1 cellular context compared by ENCODE assay signal in the genomic region with DNA sequence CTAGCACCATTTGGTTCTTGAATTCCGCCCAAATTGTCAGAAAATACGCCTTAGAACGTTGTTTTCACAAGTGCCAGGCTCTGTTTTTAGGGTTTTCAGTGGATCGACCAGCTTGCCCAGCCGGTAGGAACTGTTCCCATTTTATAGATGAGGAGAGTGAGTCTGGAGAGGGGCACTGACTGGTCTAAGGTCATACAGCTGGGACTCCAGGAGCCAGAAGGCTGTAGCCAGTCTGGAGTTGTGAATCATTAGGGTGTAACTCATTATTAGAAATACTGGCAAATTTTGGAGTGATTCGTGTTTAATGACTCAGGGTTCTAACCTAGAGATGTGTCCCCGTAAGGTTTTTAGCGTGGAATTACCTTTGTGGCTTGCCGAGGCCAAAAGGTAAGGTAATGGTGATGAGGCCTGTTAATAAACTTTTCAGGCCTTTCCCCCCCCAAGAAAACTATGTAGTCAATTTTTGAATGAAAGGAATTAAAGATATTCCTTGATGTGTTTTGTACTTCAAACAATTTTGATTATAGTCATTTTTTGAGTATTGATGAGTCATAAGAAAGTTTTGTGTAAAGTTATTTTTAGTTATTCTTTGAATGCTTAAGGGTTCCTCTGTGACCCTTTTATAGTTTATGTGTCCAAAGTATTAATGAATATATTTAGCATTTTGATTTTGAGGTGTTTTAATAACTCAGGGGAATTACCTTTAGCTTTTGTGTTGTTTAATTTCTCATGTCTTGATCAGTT.
TF ChIP-seq lines count a peak whose summit lies in the region.

No MANE protein-coding gene starts in this region.

TF ChIP-seq in K562, 482 proteins besides CTCF, POLR2A, EP300 and RAD21 (continued from another document):
- TF ChIP-seq, protein P1, sequence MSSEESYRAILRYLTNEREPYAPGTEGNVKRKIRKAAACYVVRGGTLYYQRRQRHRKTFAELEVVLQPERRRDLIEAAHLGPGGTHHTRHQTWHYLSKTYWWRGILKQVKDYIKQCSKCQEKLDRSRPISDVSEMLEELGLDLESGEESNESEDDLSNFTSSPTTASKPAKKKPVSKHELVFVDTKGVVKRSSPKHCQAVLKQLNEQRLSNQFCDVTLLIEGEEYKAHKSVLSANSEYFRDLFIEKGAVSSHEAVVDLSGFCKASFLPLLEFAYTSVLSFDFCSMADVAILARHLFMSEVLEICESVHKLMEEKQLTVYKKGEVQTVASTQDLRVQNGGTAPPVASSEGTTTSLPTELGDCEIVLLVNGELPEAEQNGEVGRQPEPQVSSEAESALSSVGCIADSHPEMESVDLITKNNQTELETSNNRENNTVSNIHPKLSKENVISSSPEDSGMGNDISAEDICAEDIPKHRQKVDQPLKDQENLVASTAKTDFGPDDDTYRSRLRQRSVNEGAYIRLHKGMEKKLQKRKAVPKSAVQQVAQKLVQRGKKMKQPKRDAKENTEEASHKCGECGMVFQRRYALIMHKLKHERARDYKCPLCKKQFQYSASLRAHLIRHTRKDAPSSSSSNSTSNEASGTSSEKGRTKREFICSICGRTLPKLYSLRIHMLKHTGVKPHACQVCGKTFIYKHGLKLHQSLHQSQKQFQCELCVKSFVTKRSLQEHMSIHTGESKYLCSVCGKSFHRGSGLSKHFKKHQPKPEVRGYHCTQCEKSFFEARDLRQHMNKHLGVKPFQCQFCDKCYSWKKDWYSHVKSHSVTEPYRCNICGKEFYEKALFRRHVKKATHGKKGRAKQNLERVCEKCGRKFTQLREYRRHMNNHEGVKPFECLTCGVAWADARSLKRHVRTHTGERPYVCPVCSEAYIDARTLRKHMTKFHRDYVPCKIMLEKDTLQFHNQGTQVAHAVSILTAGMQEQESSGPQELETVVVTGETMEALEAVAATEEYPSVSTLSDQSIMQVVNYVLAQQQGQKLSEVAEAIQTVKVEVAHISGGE (CRISPR knock-in tag; IDR thresholded peaks at IDR 0.05): peak in 1 of 3 experiments; percentile 56; a peak in 1 of 6 replicates
- TF ChIP-seq TOE1 (IDR thresholded peaks at IDR 0.05; ENCODE audit: borderline replicate concordance) (peak; percentile 17; the same call in 1 of the 2 replicates), TOE1 (CRISPR knock-in tag; IDR thresholded peaks at IDR 0.05; ENCODE audit: borderline replicate concordance, low read depth) (no peak), ZNF134 (CRISPR knock-in tag; conservative IDR thresholded peaks at IDR 0.05) (no peak), ZFX (CRISPR knock-in tag; IDR thresholded peaks at IDR 0.05) (peak; percentile 21; the same call in 1 of the 2 replicates), ESRRA (IDR thresholded peaks at IDR 0.05; ENCODE audit: borderline replicate concordance, low read depth) (peak; percentile 99), KDM4B (IDR thresholded peaks at IDR 0.05; ENCODE audit: borderline replicate concordance in 2 of 2, low read depth in 1 of 2) (0 out of 4 replicates have a peak, but pooled peaks of 1 of the 2 experiments have one; percentile 20), FOSL1 (tag; conservative IDR thresholded peaks at IDR 0.05) (peak; percentile 61; the same call in 1 of the 2 replicates), PHF21A (IDR thresholded peaks at IDR 0.05; ENCODE audit: borderline replicate concordance, low read depth) (0 out of 2 replicates have a peak, but pooled peaks have one; percentile 44), PTBP1 (IDR thresholded peaks at IDR 0.05; ENCODE audit: low read depth, low read length) (peak; percentile 91), GATAD2B (IDR thresholded peaks at IDR 0.05; ENCODE audit: borderline replicate concordance) (0 out of 2 replicates have a peak, but pooled peaks have one; percentile 8), FOXM1 (IDR thresholded peaks at IDR 0.05; ENCODE audit: low read depth) (peak; percentile 43; the same call in 1 of the 2 replicates), FOXM1 (CRISPR knock-in tag; IDR thresholded peaks at IDR 0.05; ENCODE audit: low read depth) (no peak), ELF2 (CRISPR knock-in tag; IDR thresholded peaks at IDR 0.05) (no peak), CBX3 (IDR thresholded peaks at IDR 0.05; ENCODE audit: borderline replicate concordance in 1 of 2, low read length in 2 of 2) (peak in 1 of 2 experiments; percentile 73; a peak in 1 of 3 replicates), ZNF57 (CRISPR knock-in tag; IDR thresholded peaks at IDR 0.05) (no peak), KAT7 (CRISPR knock-in tag; IDR thresholded peaks at IDR 0.05; ENCODE audit: borderline replicate concordance) (0 out of 2 replicates have a peak, but pooled peaks have one; percentile 15), CBX1 (IDR thresholded peaks at IDR 0.05; ENCODE audit: low read depth) (peak; percentile 89), ZNF133 (CRISPR knock-in tag; IDR thresholded peaks at IDR 0.05) (no peak), HDGF (IDR thresholded peaks at IDR 0.05) (peak; percentile 98)
- TF ChIP-seq, protein P2, sequence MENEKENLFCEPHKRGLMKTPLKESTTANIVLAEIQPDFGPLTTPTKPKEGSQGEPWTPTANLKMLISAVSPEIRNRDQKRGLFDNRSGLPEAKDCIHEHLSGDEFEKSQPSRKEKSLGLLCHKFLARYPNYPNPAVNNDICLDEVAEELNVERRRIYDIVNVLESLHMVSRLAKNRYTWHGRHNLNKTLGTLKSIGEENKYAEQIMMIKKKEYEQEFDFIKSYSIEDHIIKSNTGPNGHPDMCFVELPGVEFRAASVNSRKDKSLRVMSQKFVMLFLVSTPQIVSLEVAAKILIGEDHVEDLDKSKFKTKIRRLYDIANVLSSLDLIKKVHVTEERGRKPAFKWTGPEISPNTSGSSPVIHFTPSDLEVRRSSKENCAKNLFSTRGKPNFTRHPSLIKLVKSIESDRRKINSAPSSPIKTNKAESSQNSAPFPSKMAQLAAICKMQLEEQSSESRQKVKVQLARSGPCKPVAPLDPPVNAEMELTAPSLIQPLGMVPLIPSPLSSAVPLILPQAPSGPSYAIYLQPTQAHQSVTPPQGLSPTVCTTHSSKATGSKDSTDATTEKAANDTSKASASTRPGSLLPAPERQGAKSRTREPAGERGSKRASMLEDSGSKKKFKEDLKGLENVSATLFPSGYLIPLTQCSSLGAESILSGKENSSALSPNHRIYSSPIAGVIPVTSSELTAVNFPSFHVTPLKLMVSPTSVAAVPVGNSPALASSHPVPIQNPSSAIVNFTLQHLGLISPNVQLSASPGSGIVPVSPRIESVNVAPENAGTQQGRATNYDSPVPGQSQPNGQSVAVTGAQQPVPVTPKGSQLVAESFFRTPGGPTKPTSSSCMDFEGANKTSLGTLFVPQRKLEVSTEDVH (IDR thresholded peaks at IDR 0.05; ENCODE audit: low read depth, partially characterized antibody): no peak
- TF ChIP-seq, protein P3, sequence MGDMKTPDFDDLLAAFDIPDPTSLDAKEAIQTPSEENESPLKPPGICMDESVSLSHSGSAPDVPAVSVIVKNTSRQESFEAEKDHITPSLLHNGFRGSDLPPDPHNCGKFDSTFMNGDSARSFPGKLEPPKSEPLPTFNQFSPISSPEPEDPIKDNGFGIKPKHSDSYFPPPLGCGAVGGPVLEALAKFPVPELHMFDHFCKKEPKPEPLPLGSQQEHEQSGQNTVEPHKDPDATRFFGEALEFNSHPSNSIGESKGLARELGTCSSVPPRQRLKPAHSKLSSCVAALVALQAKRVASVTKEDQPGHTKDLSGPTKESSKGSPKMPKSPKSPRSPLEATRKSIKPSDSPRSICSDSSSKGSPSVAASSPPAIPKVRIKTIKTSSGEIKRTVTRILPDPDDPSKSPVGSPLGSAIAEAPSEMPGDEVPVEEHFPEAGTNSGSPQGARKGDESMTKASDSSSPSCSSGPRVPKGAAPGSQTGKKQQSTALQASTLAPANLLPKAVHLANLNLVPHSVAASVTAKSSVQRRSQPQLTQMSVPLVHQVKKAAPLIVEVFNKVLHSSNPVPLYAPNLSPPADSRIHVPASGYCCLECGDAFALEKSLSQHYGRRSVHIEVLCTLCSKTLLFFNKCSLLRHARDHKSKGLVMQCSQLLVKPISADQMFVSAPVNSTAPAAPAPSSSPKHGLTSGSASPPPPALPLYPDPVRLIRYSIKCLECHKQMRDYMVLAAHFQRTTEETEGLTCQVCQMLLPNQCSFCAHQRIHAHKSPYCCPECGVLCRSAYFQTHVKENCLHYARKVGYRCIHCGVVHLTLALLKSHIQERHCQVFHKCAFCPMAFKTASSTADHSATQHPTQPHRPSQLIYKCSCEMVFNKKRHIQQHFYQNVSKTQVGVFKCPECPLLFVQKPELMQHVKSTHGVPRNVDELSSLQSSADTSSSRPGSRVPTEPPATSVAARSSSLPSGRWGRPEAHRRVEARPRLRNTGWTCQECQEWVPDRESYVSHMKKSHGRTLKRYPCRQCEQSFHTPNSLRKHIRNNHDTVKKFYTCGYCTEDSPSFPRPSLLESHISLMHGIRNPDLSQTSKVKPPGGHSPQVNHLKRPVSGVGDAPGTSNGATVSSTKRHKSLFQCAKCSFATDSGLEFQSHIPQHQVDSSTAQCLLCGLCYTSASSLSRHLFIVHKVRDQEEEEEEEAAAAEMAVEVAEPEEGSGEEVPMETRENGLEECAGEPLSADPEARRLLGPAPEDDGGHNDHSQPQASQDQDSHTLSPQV (IDR thresholded peaks at IDR 0.05): 0 out of 2 replicates have a peak, but pooled peaks have one; percentile 5
- TF ChIP-seq, protein P4, sequence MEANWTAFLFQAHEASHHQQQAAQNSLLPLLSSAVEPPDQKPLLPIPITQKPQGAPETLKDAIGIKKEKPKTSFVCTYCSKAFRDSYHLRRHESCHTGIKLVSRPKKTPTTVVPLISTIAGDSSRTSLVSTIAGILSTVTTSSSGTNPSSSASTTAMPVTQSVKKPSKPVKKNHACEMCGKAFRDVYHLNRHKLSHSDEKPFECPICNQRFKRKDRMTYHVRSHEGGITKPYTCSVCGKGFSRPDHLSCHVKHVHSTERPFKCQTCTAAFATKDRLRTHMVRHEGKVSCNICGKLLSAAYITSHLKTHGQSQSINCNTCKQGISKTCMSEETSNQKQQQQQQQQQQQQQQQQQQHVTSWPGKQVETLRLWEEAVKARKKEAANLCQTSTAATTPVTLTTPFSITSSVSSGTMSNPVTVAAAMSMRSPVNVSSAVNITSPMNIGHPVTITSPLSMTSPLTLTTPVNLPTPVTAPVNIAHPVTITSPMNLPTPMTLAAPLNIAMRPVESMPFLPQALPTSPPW (CRISPR knock-in tag; IDR thresholded peaks at IDR 0.05): 0 out of 2 replicates have a peak, but pooled peaks have one; percentile 11
